ENCODE assay signal across 8 cellular contexts in the genomic region with DNA sequence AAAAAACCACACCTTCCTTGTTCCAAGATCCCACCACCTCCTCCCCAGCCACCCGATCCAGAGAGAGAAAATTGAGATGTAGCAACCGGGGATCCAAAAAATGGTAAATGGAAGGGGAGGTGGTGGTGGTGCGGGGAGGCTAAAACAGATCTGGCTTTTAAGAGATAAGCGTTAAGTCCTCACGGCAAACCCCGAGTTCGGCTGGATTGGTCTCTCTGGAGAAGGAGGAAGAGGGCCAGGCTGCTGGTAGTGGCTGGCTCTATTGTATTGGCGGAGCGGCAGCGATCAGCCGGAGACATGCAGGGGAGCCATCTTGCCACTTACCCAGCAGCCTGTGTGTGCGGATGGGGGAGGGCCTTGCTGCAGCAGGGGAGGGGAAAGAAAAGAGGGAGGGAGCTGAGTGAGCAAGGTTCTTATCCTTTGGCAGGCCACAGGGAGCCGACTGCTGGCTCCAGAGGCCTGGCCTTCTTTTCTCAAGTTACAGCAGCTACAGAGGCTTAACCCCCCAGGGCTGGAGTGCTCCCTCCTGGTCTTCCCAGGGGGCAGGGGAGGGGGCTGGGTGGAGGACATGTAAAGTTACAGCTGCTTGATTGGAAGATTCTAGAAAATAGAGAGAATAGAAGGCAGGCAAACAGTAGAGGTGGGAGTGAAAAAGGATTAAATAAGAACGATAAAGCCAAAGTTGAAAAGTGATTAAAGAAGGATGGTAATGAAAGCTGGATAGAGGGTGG. TPM values are rescaled to one million over a fixed set of nuclear protein-coding genes. Genes with fewer than 3 reads are reported as not detected.
DNase-seq lines count a peak whose midpoint lies in the region; ATAC-seq and TF ChIP-seq lines count a peak whose summit lies in the region.

No MANE protein-coding gene starts in this region.

- peak overlapping the region; percentile 31 for H3K4me3 ChIP-seq in lower leg skin (ENCODE audit: low read depth, poor library complexity, severe bottlenecking)

- H3K27me3 Mint-ChIP-seq in activated B cell treated with CpG ODN at 0.5 μM for 24 hours = no peaks in the 10 kb centered on the region

- peak overlapping the region; percentile 92 for H3K27ac Mint-ChIP-seq in activated B cell treated with CpG ODN at 0.5 μM for 24 hours

- CTCF ChIA-PET in activated B cell treated with CpG ODN at 0.5 μM for 24 hours (lab: Charles Lee) = interaction anchor here (1.0 to 3.3 kb wide), 10 partner anchors 9 to 309 kb away, joined by 3 to 15 read pairs (median 4); a partner anchor contains a TSS

- H3K4me3 Mint-ChIP-seq in activated B cell treated with CpG ODN at 0.5 μM for 24 hours = peak overlapping the region; percentile 98

- H3K36me3 Mint-ChIP-seq in activated B cell treated with CpG ODN at 0.5 μM for 24 hours (ENCODE audit: low read depth) = peaks cover 77% of the 10 kb centered on the region

- ATAC-seq in HG03354 (IDR thresholded peaks at IDR 0.05; ENCODE audit: poor library complexity, severe bottlenecking, unreplicated experiment) (peak; percentile 89), activated B cell treated with CpG ODN at 0.5 μM for 24 hours (ENCODE audit: low read depth) (peak; percentile 88)

- TF ChIP-seq CTCF in activated B cell treated with CpG ODN at 0.5 μM for 24 hours (IDR thresholded peaks at IDR 0.05) = no peak
- TF ChIP-seq CTCF in lower leg skin (IDR thresholded peaks at IDR 0.05) = no peak

- TF ChIP-seq POLR2A in lower leg skin (IDR thresholded peaks at IDR 0.05) = no peak

- intact Hi-C loops in activated B cell treated with CpG ODN at 0.5 μM for 24 hours (cut with micrococcal nuclease) (loop anchor here (1.0 kb wide), 1 partner anchor 23 kb away; no protein-coding TSS in a partner anchor), lower leg skin (cut with DNase I; ENCODE audit: low total_unique reads) (no loop called here)

- peaks cover 36% of the 10 kb centered on the region for H3K4me1 Mint-ChIP-seq in activated B cell treated with CpG ODN at 0.5 μM for 24 hours

- no peaks in the 10 kb centered on the region for H3K9me3 Mint-ChIP-seq in activated B cell treated with CpG ODN at 0.5 μM for 24 hours

- peak; percentile 82 for DNase-seq in activated naive CD4-positive, alpha-beta T cell treated with Interleukin-2 at 50 U/mL for 16 hours
- no peak for DNase-seq in activated naive CD4-positive, alpha-beta T cell (lab: John Stamatoyannopoulos, UW)
- DNase-seq in activated B cell treated with CpG ODN at 0.5 μM for 24 hours (peak; percentile 57), dedifferentiated amniotic fluid mesenchymal stem cell (ENCODE audit: extremely low spot score) (peak; percentile 90), lower leg skin (ENCODE audit: low spot score in 2 of 2) (peak; percentile 85 to 95), C1 segment of cervical spinal cord (lab: John Stamatoyannopoulos, UW) (no peak)
- peak; percentile 65 to 76 for DNase-seq in stimulated activated CD4-positive, alpha-beta T cell treated with anti-CD3 and anti-CD28 coated beads, Interleukin-4, amount 100 ng/mL, for 48 hours (ENCODE audit: low read depth in 2 of 2)

- POLR2A ChIA-PET in activated B cell treated with CpG ODN at 0.5 μM for 24 hours (lab: Charles Lee) = interaction anchor here (0.7 to 4.0 kb wide), 8 partner anchors 11 to 305 kb away, joined by 3 to 36 read pairs (median 5); a partner anchor contains a TSS

- WGBS in lower leg skin, 2 donors = 1% methylated on average over 14 of the region's 14 CpGs

RNA-seq across cellular contexts. Expression of a gene that starts 14.1 kb away (rescaled TPM):
- total RNA-seq in activated B cell treated with CpG ODN at 0.5 μM for 24 hours (0.73 and 1.3 TPM in 2 replicates), lower leg skin (1 to 10 TPM; 3.0 to 4.9 (median 3.9) TPM)

RNA-seq across cellular contexts. Expression of a gene that starts 23.5 kb away (rescaled TPM):
- 238 and 263 TPM in 2 replicates for total RNA-seq in activated B cell treated with CpG ODN at 0.5 μM for 24 hours
- 10 to 100 TPM; 52.7 to 97.5 (median 79.8) TPM for total RNA-seq in lower leg skin

RNA-seq across cellular contexts. Expression of a gene that starts 23.9 kb away (rescaled TPM):
- total RNA-seq in activated B cell treated with CpG ODN at 0.5 μM for 24 hours (35.3 and 36.0 TPM in 2 replicates), lower leg skin (10 to 100 TPM; 14.5 to 29.8 (median 19.7) TPM)

RNA-seq across cellular contexts. Expression of a gene that starts 29.4 kb away (rescaled TPM):
- not detected in 2 replicates for total RNA-seq in activated B cell treated with CpG ODN at 0.5 μM for 24 hours
- not detected for total RNA-seq in lower leg skin

RNA-seq across cellular contexts. Expression of a gene that starts 33.4 kb away (rescaled TPM):
- total RNA-seq in activated B cell treated with CpG ODN at 0.5 μM for 24 hours = not detected in 2 replicates
- not detected for total RNA-seq in lower leg skin

Comparison
In these comparisons a context has a peak if more than half of its experiments do, and no peak if none do; other contexts are left out.
1. DNase-seq: peak in activated naive CD4-positive, alpha-beta T cell treated with Interleukin-2 at 50 U/mL for 16 hours (single experiment), activated B cell treated with CpG ODN at 0.5 μM for 24 hours (single experiment), dedifferentiated amniotic fluid mesenchymal stem cell (single experiment), lower leg skin (2 of 2) and stimulated activated CD4-positive, alpha-beta T cell treated with anti-CD3 and anti-CD28 coated beads, Interleukin-4, amount 100 ng/mL, for 48 hours (2 of 2); none in activated naive CD4-positive, alpha-beta T cell (0 of 4) and C1 segment of cervical spinal cord (0 of 14).